29 cellular contexts compared by ENCODE assay signal in the genomic region with DNA sequence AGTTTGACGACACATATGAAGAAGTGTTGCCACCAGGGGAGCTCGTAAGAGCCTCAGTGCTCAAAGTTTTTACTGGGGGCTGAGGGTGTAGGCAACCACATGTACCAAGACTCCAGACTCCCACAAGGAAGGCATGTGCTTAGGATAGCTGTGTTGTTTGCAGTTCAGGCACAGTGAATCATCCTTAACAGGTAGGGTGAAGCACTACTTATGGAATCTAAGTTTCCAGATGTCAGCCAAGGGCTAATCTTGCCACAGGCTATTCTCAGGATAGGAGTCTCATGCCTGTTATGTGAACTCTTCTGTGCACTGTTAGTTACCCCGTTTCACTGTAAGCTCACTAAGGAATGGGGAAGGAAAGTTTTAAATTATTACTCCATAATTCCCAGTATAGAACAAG.
DNase-seq lines count a peak whose midpoint lies in the region; ATAC-seq, FAIRE-seq and TF ChIP-seq lines count a peak whose summit lies in the region.
"Had no signal": no experiment of that assay in that cellular context is flagged by ENCODE, and none has a peak within 500 bp of the region (broad histone marks: within the 10 kb centered on the region; RNA-seq: fewer than 3 reads in every experiment).

No MANE protein-coding gene starts in this region.

- ATAC-seq in esophagus mucosa (no peak), GM18858 (IDR thresholded peaks at IDR 0.05; ENCODE audit: unreplicated experiment) (no peak), left ventricle myocardium superior (no peak)
- ATAC-seq: K562, right cardiac atrium, Right ventricle myocardium inferior had no signal

- H3K4me3 ChIP-seq in bronchial epithelial cell (ENCODE audit: low read depth, low read length), result no peak overlapping the region
- H3K4me3 ChIP-seq: BLaER1, HAP-1, K562, left ventricle myocardium inferior, spleen, stomach, vagina had no signal

- DNase-seq in ELR (ENCODE audit: low read depth) (peak; percentile 83), NCI-H226 (peak; percentile 87), bronchial epithelial cell (ENCODE audit: low read depth) (peak; percentile 94), kidney tubule cell (ENCODE audit: low spot score) (peak; percentile 70), left ventricle myocardium superior (no peak)
- DNase-seq in activated CD4-positive, alpha-beta T cell treated with anti-CD3 and anti-CD28 coated beads, Interleukin-2, amount 50 U/mL, for 48 hours, result no peak
- DNase-seq: ACHN; activated CD4-positive, alpha-beta memory T cell treated with anti-CD3 and anti-CD28 coated beads for 36 hours; activated naive CD4-positive, alpha-beta T cell treated with anti-CD3 and anti-CD28 coated beads for 36 hours; glutamatergic neuron; left ventricle myocardium inferior; naive B cell; NCI-H1105; NCI-H187; NCI-H510A; right cardiac atrium; spleen; stimulated activated CD4-positive, alpha-beta T cell treated with anti-CD3 and anti-CD28 coated beads, Interleukin-2, amount 100 ng/mL, for 48 hours; stomach; T-helper 2 cell had no signal

- no peaks in the 10 kb centered on the region for H3K27me3 ChIP-seq in bronchial epithelial cell (ENCODE audit: control insufficient read depth, insufficient read depth, low read length)
- H3K27me3 ChIP-seq: BLaER1, spleen, stomach, vagina had no signal

- intact Hi-C loops in left ventricle myocardium superior (cut with micrococcal nuclease), result no loop called here

- H3K36me3 ChIP-seq in bronchial epithelial cell (ENCODE audit: control insufficient read depth, insufficient read depth, low read length), result no peaks in the 10 kb centered on the region
- H3K36me3 ChIP-seq: BLaER1, HAP-1, left ventricle myocardium inferior, spleen, stomach, vagina had no signal

- no peak for TF ChIP-seq CTCF in bronchial epithelial cell (IDR thresholded peaks at IDR 0.05; ENCODE audit: insufficient read depth, low read length, severe bottlenecking)

- FAIRE-seq in bronchial epithelial cell (lab: Jason Lieb, UNC), result peak; percentile 28
- FAIRE-seq: GM12891, islet of Langerhans, K562 had no signal

Comparison
In these comparisons a context has a peak if more than half of its experiments do, and no peak if none do; other contexts are left out.
1. DNase-seq: peak in ELR (single experiment), NCI-H226 (single experiment), bronchial epithelial cell (single experiment) and kidney tubule cell (single experiment); none in activated CD4-positive, alpha-beta T cell treated with anti-CD3 and anti-CD28 coated beads, Interleukin-2, amount 50 U/mL, for 48 hours (0 of 2) and left ventricle myocardium superior (single experiment).